Comparison of ENCODE assay signal across 21 cellular contexts in genomic region chr20:11499235-11499634, GRCh38.
"Had no signal": no experiment of that assay in that cellular context is flagged by ENCODE, and none has a peak within 500 bp of the region (broad histone marks: within the 10 kb centered on the region; RNA-seq: fewer than 3 reads in every experiment).

No MANE protein-coding gene starts in this region.

- H3K27me3 Mint-ChIP-seq: activated CD4-positive, alpha-beta memory T cell treated with anti-CD3 and anti-CD28 coated beads, Interleukin-2, amount 10 ng/mL, durations not matched to agents 7 days and 5 days; activated naive CD8-positive, alpha-beta T cell; brain; central memory CD8-positive, alpha-beta T cell; memory B cell had no signal

- H3K4me3 ChIP-seq: coronary artery, heart left ventricle, left ventricle myocardium inferior, tibial artery, uterus had no signal

- H3K27ac Mint-ChIP-seq: activated CD4-positive, alpha-beta memory T cell treated with anti-CD3 and anti-CD28 coated beads, Interleukin-2, amount 10 ng/mL, durations not matched to agents 7 days and 5 days; activated naive CD8-positive, alpha-beta T cell; brain; memory B cell; natural killer cell; T-helper 1 cell treated with Interleukin-12 subunit alpha and Interleukin-12 subunit beta and Interleukin-4 antibody, amounts not matched to agents 30 μg/mL and 1 μg/mL, for 36 hours had no signal

- H3K36me3 ChIP-seq: heart left ventricle, left ventricle myocardium inferior, neutrophil, tibial artery, uterus had no signal

- H3K27ac ChIP-seq: coronary artery, heart left ventricle, left ventricle myocardium inferior, neutrophil, tibial artery, uterus had no signal

- H3K36me3 Mint-ChIP-seq: activated naive CD8-positive, alpha-beta T cell; brain; memory B cell; natural killer cell had no signal

- H3K27me3 ChIP-seq: heart left ventricle, neutrophil, tibial artery, uterus had no signal

- H3K4me1 ChIP-seq: heart left ventricle, left ventricle myocardium inferior, uterus had no signal

- H3K4me3 Mint-ChIP-seq: activated CD4-positive, alpha-beta memory T cell treated with anti-CD3 and anti-CD28 coated beads, Interleukin-2, amount 10 ng/mL, durations not matched to agents 7 days and 5 days; activated naive CD8-positive, alpha-beta T cell; activated T-cell treated with anti-CD3 and anti-CD28 coated beads, Interleukin-2, amount 50 U/mL, for 4 hours; brain; central memory CD8-positive, alpha-beta T cell; memory B cell; natural killer cell; T-helper 1 cell treated with Interleukin-12 subunit alpha and Interleukin-12 subunit beta and Interleukin-4 antibody, amounts not matched to agents 30 μg/mL and 1 μg/mL, for 36 hours had no signal

- DNase-seq: activated CD4-positive, alpha-beta memory T cell treated with anti-CD3 and anti-CD28 coated beads, Interleukin-2, amount 10 ng/mL, durations not matched to agents 7 days and 5 days; activated CD4-positive, alpha-beta T cell treated with anti-CD3 and anti-CD28 coated beads for 4 hours; activated effector memory CD4-positive, alpha-beta T cell treated with Interleukin-2 at 50 U/mL for 16 hours; activated T-cell treated with anti-CD3 and anti-CD28 coated beads, Interleukin-2, amount 50 U/mL, for 4 hours; amygdala; effector CD4-positive, alpha-beta T cell; heart left ventricle; left ventricle myocardium inferior; natural killer cell; stimulated activated CD4-positive, alpha-beta T cell treated with anti-CD3 and anti-CD28 coated beads, Interleukin-15, amount 100 ng/mL, for 24 hours; stimulated activated CD4-positive, alpha-beta T cell treated with anti-CD3 and anti-CD28 coated beads, Interleukin-4, amount 100 ng/mL, for 24 hours; stimulated activated naive CD4-positive, alpha-beta T cell; tibial artery; uterus had no signal

- H3K4me1 Mint-ChIP-seq: activated CD4-positive, alpha-beta memory T cell treated with anti-CD3 and anti-CD28 coated beads, Interleukin-2, amount 10 ng/mL, durations not matched to agents 7 days and 5 days; central memory CD8-positive, alpha-beta T cell; memory B cell; natural killer cell had no signal

- ATAC-seq: activated T-cell treated with anti-CD3 and anti-CD28 coated beads, Interleukin-2, amount 50 U/mL, for 4 hours; heart left ventricle; natural killer cell had no signal

- H3K9me3 ChIP-seq: heart left ventricle, left ventricle myocardium inferior, neutrophil, tibial artery, uterus had no signal
